Comparison of ENCODE assay signal across 1 cellular context in the genomic region with DNA sequence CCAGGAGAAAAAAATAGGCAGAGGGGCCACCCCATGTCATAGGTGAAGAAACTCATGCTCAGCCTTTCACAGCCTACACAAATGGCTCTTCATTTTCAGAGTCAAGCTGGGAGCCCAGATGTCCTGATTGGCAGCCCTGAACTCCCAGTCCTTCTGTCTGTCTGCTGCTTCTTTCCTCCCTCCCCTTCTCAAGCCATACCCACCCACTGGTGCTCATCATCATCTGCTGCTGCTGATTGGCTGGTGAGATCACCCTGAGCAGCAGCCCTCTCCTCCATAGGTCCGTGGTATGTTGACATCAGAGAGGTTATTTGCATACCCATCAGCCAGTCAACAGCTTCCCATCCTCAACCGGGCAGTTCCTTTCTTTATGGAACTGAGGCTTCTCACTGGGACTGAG.
TF ChIP-seq lines count a peak whose summit lies in the region.

No MANE protein-coding gene starts in this region.

TF ChIP-seq in GM23338, 12 proteins besides CTCF, POLR2A, EP300 and RAD21 (continued from another document):
- TF ChIP-seq, protein P1, sequence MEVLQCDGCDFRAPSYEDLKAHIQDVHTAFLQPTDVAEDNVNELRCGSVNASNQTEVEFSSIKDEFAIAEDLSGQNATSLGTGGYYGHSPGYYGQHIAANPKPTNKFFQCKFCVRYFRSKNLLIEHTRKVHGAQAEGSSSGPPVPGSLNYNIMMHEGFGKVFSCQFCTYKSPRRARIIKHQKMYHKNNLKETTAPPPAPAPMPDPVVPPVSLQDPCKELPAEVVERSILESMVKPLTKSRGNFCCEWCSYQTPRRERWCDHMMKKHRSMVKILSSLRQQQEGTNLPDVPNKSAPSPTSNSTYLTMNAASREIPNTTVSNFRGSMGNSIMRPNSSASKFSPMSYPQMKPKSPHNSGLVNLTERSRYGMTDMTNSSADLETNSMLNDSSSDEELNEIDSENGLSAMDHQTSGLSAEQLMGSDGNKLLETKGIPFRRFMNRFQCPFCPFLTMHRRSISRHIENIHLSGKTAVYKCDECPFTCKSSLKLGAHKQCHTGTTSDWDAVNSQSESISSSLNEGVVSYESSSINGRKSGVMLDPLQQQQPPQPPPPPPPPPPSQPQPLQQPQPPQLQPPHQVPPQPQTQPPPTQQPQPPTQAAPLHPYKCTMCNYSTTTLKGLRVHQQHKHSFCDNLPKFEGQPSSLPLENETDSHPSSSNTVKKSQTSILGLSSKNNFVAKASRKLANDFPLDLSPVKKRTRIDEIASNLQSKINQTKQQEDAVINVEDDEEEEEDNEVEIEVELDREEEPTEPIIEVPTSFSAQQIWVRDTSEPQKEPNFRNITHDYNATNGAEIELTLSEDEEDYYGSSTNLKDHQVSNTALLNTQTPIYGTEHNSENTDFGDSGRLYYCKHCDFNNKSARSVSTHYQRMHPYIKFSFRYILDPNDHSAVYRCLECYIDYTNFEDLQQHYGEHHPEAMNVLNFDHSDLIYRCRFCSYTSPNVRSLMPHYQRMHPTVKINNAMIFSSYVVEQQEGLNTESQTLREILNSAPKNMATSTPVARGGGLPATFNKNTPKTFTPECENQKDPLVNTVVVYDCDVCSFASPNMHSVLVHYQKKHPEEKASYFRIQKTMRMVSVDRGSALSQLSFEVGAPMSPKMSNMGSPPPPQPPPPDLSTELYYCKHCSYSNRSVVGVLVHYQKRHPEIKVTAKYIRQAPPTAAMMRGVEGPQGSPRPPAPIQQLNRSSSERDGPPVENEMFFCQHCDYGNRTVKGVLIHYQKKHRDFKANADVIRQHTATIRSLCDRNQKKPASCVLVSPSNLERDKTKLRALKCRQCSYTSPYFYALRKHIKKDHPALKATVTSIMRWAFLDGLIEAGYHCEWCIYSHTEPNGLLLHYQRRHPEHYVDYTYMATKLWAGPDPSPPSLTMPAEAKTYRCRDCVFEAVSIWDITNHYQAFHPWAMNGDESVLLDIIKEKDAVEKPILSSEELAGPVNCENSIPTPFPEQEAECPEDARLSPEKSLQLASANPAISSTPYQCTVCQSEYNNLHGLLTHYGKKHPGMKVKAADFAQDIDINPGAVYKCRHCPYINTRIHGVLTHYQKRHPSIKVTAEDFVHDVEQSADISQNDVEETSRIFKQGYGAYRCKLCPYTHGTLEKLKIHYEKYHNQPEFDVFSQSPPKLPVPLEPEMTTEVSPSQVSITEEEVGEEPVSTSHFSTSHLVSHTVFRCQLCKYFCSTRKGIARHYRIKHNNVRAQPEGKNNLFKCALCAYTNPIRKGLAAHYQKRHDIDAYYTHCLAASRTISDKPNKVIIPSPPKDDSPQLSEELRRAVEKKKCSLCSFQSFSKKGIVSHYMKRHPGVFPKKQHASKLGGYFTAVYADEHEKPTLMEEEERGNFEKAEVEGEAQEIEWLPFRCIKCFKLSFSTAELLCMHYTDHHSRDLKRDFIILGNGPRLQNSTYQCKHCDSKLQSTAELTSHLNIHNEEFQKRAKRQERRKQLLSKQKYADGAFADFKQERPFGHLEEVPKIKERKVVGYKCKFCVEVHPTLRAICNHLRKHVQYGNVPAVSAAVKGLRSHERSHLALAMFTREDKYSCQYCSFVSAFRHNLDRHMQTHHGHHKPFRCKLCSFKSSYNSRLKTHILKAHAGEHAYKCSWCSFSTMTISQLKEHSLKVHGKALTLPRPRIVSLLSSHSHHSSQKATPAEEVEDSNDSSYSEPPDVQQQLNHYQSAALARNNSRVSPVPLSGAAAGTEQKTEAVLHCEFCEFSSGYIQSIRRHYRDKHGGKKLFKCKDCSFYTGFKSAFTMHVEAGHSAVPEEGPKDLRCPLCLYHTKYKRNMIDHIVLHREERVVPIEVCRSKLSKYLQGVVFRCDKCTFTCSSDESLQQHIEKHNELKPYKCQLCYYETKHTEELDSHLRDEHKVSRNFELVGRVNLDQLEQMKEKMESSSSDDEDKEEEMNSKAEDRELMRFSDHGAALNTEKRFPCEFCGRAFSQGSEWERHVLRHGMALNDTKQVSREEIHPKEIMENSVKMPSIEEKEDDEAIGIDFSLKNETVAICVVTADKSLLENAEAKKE (CRISPR knock-in tag; IDR thresholded peaks at IDR 0.05), result no peak
- TF ChIP-seq EZH2 (IDR thresholded peaks at IDR 0.05; ENCODE audit: low read depth, unreplicated experiment), result no peak
TF ChIP-seq in GM23338: peak in this region for 1.
